ENCODE assay signal across 1 cellular context in the genomic region with DNA sequence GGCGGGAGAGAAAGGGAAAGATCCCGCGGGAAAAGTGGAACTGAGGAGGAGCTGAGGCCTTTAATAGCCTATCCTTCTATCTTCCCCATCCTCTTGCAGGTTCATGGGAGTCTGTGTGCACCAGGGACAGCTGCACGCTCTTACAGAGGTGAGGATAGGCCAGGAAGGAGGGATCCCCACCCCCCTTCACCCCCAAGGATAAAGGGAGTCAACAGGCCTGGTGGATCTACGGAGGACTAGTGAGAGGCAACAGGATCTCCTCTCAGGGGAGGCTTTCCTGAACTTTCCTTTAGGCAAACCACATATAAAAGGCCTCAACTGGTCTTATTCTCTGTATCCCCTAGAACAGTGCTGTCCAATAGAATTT.
TF ChIP-seq lines count a peak whose summit lies in the region.

No MANE protein-coding gene starts in this region.

TF ChIP-seq in HCT116, 20 proteins besides CTCF, POLR2A, EP300 and RAD21 (continued from another document):
- TF ChIP-seq FOSL1 (IDR thresholded peaks at IDR 0.05; ENCODE audit: low read depth) (no peak), EZH2phosphoT487 (IDR thresholded peaks at IDR 0.05; ENCODE audit: borderline replicate concordance) (no peak), ZNF274 (IDR thresholded peaks at IDR 0.05; ENCODE audit: low read depth, low read length) (no peak), EZH2 (IDR thresholded peaks at IDR 0.05) (no peak), SIN3A (IDR thresholded peaks at IDR 0.05; ENCODE audit: low read depth) (no peak), SRF (IDR thresholded peaks at IDR 0.05; ENCODE audit: low read depth) (no peak), CBX3 (IDR thresholded peaks at IDR 0.05; ENCODE audit: low read depth) (no peak), ZFX (IDR thresholded peaks at IDR 0.05) (no peak)
- TF ChIP-seq, protein P1, sequence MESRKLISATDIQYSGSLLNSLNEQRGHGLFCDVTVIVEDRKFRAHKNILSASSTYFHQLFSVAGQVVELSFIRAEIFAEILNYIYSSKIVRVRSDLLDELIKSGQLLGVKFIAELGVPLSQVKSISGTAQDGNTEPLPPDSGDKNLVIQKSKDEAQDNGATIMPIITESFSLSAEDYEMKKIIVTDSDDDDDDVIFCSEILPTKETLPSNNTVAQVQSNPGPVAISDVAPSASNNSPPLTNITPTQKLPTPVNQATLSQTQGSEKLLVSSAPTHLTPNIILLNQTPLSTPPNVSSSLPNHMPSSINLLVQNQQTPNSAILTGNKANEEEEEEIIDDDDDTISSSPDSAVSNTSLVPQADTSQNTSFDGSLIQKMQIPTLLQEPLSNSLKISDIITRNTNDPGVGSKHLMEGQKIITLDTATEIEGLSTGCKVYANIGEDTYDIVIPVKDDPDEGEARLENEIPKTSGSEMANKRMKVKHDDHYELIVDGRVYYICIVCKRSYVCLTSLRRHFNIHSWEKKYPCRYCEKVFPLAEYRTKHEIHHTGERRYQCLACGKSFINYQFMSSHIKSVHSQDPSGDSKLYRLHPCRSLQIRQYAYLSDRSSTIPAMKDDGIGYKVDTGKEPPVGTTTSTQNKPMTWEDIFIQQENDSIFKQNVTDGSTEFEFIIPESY (IDR thresholded peaks at IDR 0.05; ENCODE audit: extremely low read depth, insufficient replicate concordance, low read length) = no peak
- TF ChIP-seq, protein P2, sequence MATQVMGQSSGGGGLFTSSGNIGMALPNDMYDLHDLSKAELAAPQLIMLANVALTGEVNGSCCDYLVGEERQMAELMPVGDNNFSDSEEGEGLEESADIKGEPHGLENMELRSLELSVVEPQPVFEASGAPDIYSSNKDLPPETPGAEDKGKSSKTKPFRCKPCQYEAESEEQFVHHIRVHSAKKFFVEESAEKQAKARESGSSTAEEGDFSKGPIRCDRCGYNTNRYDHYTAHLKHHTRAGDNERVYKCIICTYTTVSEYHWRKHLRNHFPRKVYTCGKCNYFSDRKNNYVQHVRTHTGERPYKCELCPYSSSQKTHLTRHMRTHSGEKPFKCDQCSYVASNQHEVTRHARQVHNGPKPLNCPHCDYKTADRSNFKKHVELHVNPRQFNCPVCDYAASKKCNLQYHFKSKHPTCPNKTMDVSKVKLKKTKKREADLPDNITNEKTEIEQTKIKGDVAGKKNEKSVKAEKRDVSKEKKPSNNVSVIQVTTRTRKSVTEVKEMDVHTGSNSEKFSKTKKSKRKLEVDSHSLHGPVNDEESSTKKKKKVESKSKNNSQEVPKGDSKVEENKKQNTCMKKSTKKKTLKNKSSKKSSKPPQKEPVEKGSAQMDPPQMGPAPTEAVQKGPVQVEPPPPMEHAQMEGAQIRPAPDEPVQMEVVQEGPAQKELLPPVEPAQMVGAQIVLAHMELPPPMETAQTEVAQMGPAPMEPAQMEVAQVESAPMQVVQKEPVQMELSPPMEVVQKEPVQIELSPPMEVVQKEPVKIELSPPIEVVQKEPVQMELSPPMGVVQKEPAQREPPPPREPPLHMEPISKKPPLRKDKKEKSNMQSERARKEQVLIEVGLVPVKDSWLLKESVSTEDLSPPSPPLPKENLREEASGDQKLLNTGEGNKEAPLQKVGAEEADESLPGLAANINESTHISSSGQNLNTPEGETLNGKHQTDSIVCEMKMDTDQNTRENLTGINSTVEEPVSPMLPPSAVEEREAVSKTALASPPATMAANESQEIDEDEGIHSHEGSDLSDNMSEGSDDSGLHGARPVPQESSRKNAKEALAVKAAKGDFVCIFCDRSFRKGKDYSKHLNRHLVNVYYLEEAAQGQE (IDR thresholded peaks at IDR 0.05; ENCODE audit: low read depth) = no peak
